In the genomic region with DNA sequence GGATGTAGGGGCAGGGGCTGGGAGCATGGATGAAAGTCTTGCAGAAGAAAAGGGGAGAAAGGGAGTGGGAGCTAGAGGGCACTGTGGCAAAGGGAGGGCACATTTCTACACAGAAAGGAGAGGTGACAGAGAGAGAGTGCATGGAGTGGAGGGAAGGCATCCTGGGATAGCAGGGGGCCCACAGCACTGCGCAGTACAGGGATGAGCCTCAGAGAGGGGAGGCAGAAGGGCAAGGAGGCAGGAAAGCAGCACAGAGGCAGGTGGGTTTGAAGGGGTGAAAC, we compare ENCODE assay signal across 15 cellular contexts. TPM values are rescaled to one million over a fixed set of nuclear protein-coding genes. Genes with fewer than 3 reads are reported as not detected.
DNase-seq lines count a peak whose midpoint lies in the region; ATAC-seq and TF ChIP-seq lines count a peak whose summit lies in the region.
"Had no signal": no experiment of that assay in that cellular context is flagged by ENCODE, and none has a peak within 500 bp of the region (broad histone marks: within the 10 kb centered on the region; RNA-seq: fewer than 3 reads in every experiment).

No MANE protein-coding gene starts in this region.

- intact Hi-C loops in heart left ventricle (cut with DNase I) (no loop called here), Right ventricle myocardium inferior (cut with DNase I) (no loop called here), breast epithelium (cut with DNase I; ENCODE audit: low total_unique reads) (no loop called here), thyroid gland (cut with DNase I) (no loop called here)

- H3K9me2 ChIP-seq in GM23248 (ENCODE audit: insufficient read depth), result no peaks in the 10 kb centered on the region
- H3K9me2 ChIP-seq: SK-N-SH had no signal

- peaks cover 30% of the 10 kb centered on the region for H3F3A ChIP-seq in GM23248 (ENCODE audit: insufficient read depth)

- H3K4me3 ChIP-seq in heart left ventricle (no peak overlapping the region), breast epithelium (no peak overlapping the region), thyroid gland (replicated peaks in 1 of 3) (no peak overlapping the region), GM23248 (no peak overlapping the region)
- H3K4me3 ChIP-seq: HAP-1, left lung had no signal

- H4K20me1 ChIP-seq in GM23248 (ENCODE audit: insufficient read depth), result no peaks in the 10 kb centered on the region

- H2AFZ ChIP-seq in GM23248, result no peak overlapping the region

- H3K4me1 ChIP-seq in heart left ventricle (peaks cover 42 to 100% (median 98%) of the 10 kb centered on the region in 12 donors), breast epithelium (peaks cover 32 to 49% of the 10 kb centered on the region in 2 donors), thyroid gland (peaks cover 49 to 97% of the 10 kb centered on the region in 2 donors), GM23248 (ENCODE audit: insufficient read depth) (peaks cover 63% of the 10 kb centered on the region)

- H3K9ac ChIP-seq in GM23248, result no peak overlapping the region
- H3K9ac ChIP-seq: SK-N-SH had no signal

- TF ChIP-seq POLR2A in heart left ventricle (IDR thresholded peaks at IDR 0.05) (no peak), breast epithelium (IDR thresholded peaks at IDR 0.05) (no peak), thyroid gland (IDR thresholded peaks at IDR 0.05) (no peak)

- H3K36me3 ChIP-seq in heart left ventricle, result peaks cover 0 to 33% (median 13%) of the 10 kb centered on the region in 9 donors
- no peaks in the 10 kb centered on the region for H3K36me3 ChIP-seq in breast epithelium
- H3K36me3 ChIP-seq in thyroid gland, result no peaks in the 10 kb centered on the region
- H3K36me3 ChIP-seq in GM23248 (ENCODE audit: low read depth), result no peaks in the 10 kb centered on the region
- H3K36me3 ChIP-seq: HAP-1 had no signal

- 89 to 100% (median 98%) methylated on average over 1 of the region's 1 CpG for WGBS in heart left ventricle, 4 donors
- WGBS in thyroid gland, 2 donors, result 97% methylated on average over 1 of the region's 1 CpG
- 100% methylated on average over 1 of the region's 1 CpG for WGBS in GM23248 (ENCODE audit: low coverage in 1 of 2, low lambda C conversion rate in 2 of 2, missing lambda C conversion rate in 2 of 2), 2 experiments

- H3K4me3 Mint-ChIP-seq in neural crest cell, result no peak overlapping the region

- TF ChIP-seq CTCF in heart left ventricle (IDR thresholded peaks at IDR 0.05) (no peak), breast epithelium (IDR thresholded peaks at IDR 0.05) (no peak), neural crest cell (conservative IDR thresholded peaks at IDR 0.05) (no peak), thyroid gland (IDR thresholded peaks at IDR 0.05) (no peak)

- H3K27me3 ChIP-seq in heart left ventricle (no peaks in the 10 kb centered on the region), breast epithelium (no peaks in the 10 kb centered on the region), thyroid gland (no peaks in the 10 kb centered on the region), GM23248 (replicated peaks; ENCODE audit: insufficient read depth) (no peaks in the 10 kb centered on the region)
- H3K27me3 ChIP-seq: left lung had no signal

- H3K79me2 ChIP-seq in GM23248 (ENCODE audit: insufficient read depth), result peaks cover 12% of the 10 kb centered on the region

- H3K27ac ChIP-seq in heart left ventricle (peak overlapping the region; percentile 66 to 100 (median 95)), breast epithelium (peak overlapping the region; percentile 88 to 98), thyroid gland (peak overlapping the region in 2 of 3 donors; percentile 85 to 93), GM23248 (no peak overlapping the region)

- no peaks in the 10 kb centered on the region for H3K9me3 Mint-ChIP-seq in neural crest cell
- H3K9me3 Mint-ChIP-seq: naive B cell had no signal

- no peak overlapping the region for H3K4me2 ChIP-seq in GM23248 (ENCODE audit: unreplicated experiment)
- H3K4me2 ChIP-seq: SK-N-SH had no signal

- H3K27ac Mint-ChIP-seq in neural crest cell (ENCODE audit: unreplicated experiment), result peak overlapping the region; percentile 77

- in situ Hi-C loops in GM23248 (cut with MboI), result no loop called here

- ATAC-seq in heart left ventricle (no peak), Right ventricle myocardium inferior (no peak), GM19035 (IDR thresholded peaks at IDR 0.05; ENCODE audit: unreplicated experiment) (no peak)
- ATAC-seq: left lung had no signal

- H3K9me3 ChIP-seq in heart left ventricle, result no peaks in the 10 kb centered on the region
- H3K9me3 ChIP-seq in breast epithelium, result no peaks in the 10 kb centered on the region
- no peaks in the 10 kb centered on the region for H3K9me3 ChIP-seq in thyroid gland
- H3K9me3 ChIP-seq in GM23248 (ENCODE audit: low read depth), result no peaks in the 10 kb centered on the region
- H3K9me3 ChIP-seq: HAP-1, left lung, SK-N-SH had no signal

- H3K27me3 Mint-ChIP-seq in neural crest cell (ENCODE audit: low read depth), result no peaks in the 10 kb centered on the region
- H3K27me3 Mint-ChIP-seq: naive B cell had no signal

- H3K36me3 Mint-ChIP-seq in neural crest cell (ENCODE audit: low read depth), result no peaks in the 10 kb centered on the region

- DNase-seq in heart left ventricle (no peak), Right ventricle myocardium inferior (ENCODE audit: missing footprints) (no peak), breast epithelium (ENCODE audit: low spot score in 2 of 2) (no peak), neural crest cell (ENCODE audit: low read depth, low spot score) (no peak), thyroid gland (no peak), GM23248 (no peak), NCI-H526 (lab: John Stamatoyannopoulos, UW) (no peak)
- DNase-seq: activated CD8-positive, alpha-beta memory T cell treated with anti-CD3 and anti-CD28 coated beads for 24 hours; left lung; naive B cell; NCI-H510A; SK-N-SH; stimulated activated CD4-positive, alpha-beta T cell treated with anti-CD3 and anti-CD28 coated beads, Interleukin-1b, Interleukin-23, amount 100 ng/mL, for 48 hours had no signal

- peaks cover 15% of the 10 kb centered on the region for H3K4me1 Mint-ChIP-seq in neural crest cell

RNA-seq across cellular contexts. Expression of a gene that starts 5.4 kb away (rescaled TPM):
- total RNA-seq in heart left ventricle (10 to 100 TPM; 25.0 to 41.1 (median 27.4) TPM), Right ventricle myocardium inferior (31.2 TPM), breast epithelium (10 to 100 TPM in 1 of 3 donors, 1 to 10 TPM in 2; 8.5 to 10.7 (median 9.7) TPM), neural crest cell (8.7 and 9.7 TPM in 2 replicates), thyroid gland (10 to 100 TPM; 15.3 to 42.1 (median 30.1) TPM)
- polyA plus RNA-seq in heart left ventricle (10 to 100 TPM; 27.7 to 38.9 TPM), GM23248 (2016; fragmentation: Nextera tagmentation; extraction: Ambion mirVana) (26.9 and 27.2 TPM in 2 replicates)
- 27.8 and 43.9 TPM in 2 replicates for total RNA-seq in GM23248 (2014; rRNA removed; shearing (Covaris generic))

RNA-seq across cellular contexts. Expression of a gene that starts 7.8 kb away (rescaled TPM):
- total RNA-seq in heart left ventricle, result 10 to 100 TPM; 18.4 to 68.7 (median 28.0) TPM
- polyA plus RNA-seq in heart left ventricle, result 10 to 100 TPM; 17.0 to 20.8 TPM
- 22.3 TPM for total RNA-seq in Right ventricle myocardium inferior
- 100 to 1,000 TPM in 1 of 3 donors, 10 to 100 TPM in 2; 37.8 to 103 (median 49.8) TPM for total RNA-seq in breast epithelium
- total RNA-seq in neural crest cell, result 30.6 and 38.0 TPM in 2 replicates
- 100 to 1,000 TPM in 1 of 4 donors, 10 to 100 TPM in 3; 55.9 to 141 (median 76.5) TPM for total RNA-seq in thyroid gland
- 55.3 and 74.7 TPM in 2 replicates for total RNA-seq in GM23248 (2014; rRNA removed; shearing (Covaris generic))
- polyA plus RNA-seq in GM23248 (2016; fragmentation: Nextera tagmentation; extraction: Ambion mirVana), result 52.9 and 58.0 TPM in 2 replicates
